Comparison of ENCODE assay signal across 17 cellular contexts in the genomic region with DNA sequence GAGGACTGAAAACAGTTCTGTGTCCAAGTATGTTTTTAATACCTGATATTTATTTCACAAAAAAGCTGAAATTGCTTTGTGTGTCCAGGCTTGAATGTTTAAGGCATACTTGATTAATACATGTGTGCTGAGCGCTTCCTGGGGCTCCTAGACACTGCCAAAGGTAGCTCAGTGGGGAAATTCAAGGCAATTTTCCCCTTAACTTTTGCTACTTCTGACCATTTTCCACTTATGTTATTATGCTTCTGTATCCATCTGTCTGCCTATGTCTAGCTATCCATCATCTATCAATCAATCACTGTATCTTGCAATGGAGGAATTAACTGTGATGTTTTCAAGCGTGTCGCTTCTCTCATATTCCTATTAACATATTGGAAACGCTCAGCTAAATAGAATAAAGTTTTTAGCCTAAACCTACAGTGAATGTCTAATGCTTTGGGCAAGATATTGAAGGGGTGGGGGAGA. TPM values are rescaled to one million over a fixed set of nuclear protein-coding genes. Genes with fewer than 3 reads are reported as not detected.
DNase-seq lines count a peak whose midpoint lies in the region; ATAC-seq and TF ChIP-seq lines count a peak whose summit lies in the region.
"Had no signal": no experiment of that assay in that cellular context is flagged by ENCODE, and none has a peak within 500 bp of the region (broad histone marks: within the 10 kb centered on the region; RNA-seq: fewer than 3 reads in every experiment).

No MANE protein-coding gene starts in this region.

- H3F3A ChIP-seq in neural cell (ENCODE audit: insufficient read depth, low read length, poor library complexity, severe bottlenecking), result peaks cover 5% of the 10 kb centered on the region

- no peaks in the 10 kb centered on the region for H3K36me3 ChIP-seq in neural cell (ENCODE audit: insufficient read depth, low read length)
- no peaks in the 10 kb centered on the region for H3K36me3 ChIP-seq in transverse colon
- H3K36me3 ChIP-seq: prostate gland had no signal

- H3K4me3 Mint-ChIP-seq in dendritic cell treated with granulocyte-macrophage colony-stimulating factor and Interleukin-4, amounts not matched to agents 40 ng/mL and 50 ng/mL, for 4 days, result no peak overlapping the region
- H3K4me3 Mint-ChIP-seq: memory B cell; T-helper 2 cell treated with Interferon-gamma antibody and Interleukin-4, amounts not matched to agents 5 μg/mL and 100 μg/mL, for 36 hours had no signal

- no peak for TF ChIP-seq RAD21 in neural cell (conservative IDR thresholded peaks at IDR 0.05)

- H3K27me3 ChIP-seq in neural cell (ENCODE audit: insufficient read depth, low read depth, low read length) (no peaks in the 10 kb centered on the region), transverse colon (no peaks in the 10 kb centered on the region)

- no peaks in the 10 kb centered on the region for H3K9me2 ChIP-seq in neural cell (ENCODE audit: insufficient read depth, low read length)

- no peak overlapping the region for H2AFZ ChIP-seq in neural cell (ENCODE audit: low read depth, low read length)

- H3K9me3 ChIP-seq in neural cell (ENCODE audit: low read length) (no peaks in the 10 kb centered on the region), transverse colon (no peaks in the 10 kb centered on the region)
- H3K9me3 ChIP-seq: prostate gland had no signal

- peak; percentile 90 for TF ChIP-seq EP300 in neural cell (conservative IDR thresholded peaks at IDR 0.05; ENCODE audit: poor library complexity, severe bottlenecking)
- TF ChIP-seq EP300 in transverse colon (IDR thresholded peaks at IDR 0.05; ENCODE audit: low read depth), result no peak

- no peaks in the 10 kb centered on the region for H4K20me1 ChIP-seq in neural cell (ENCODE audit: insufficient read depth)

- H3K27ac ChIP-seq in neural cell (ENCODE audit: low read length) (peak overlapping the region; percentile 11), transverse colon (peak overlapping the region; percentile 56 to 81 (median 72))
- H3K27ac ChIP-seq: 22Rv1 had no signal

- DNase-seq in NCI-H2227 treated with DMSO at 0.1 percent for 48 hours (lab: John Stamatoyannopoulos, UW), result peak; percentile 16
- DNase-seq in NCI-H2227 (lab: John Stamatoyannopoulos, UW; ENCODE audit: unreplicated experiment), result no peak
- DNase-seq in transverse colon, result no peak
- DNase-seq in GM13976 (ENCODE audit: low spot score), result no peak
- no peak for DNase-seq in pons (ENCODE audit: low spot score)
- DNase-seq in stimulated activated naive CD8-positive, alpha-beta T cell treated with anti-CD3 and anti-CD28 coated beads, Interleukin-15, Interleukin-2, amounts not matched to agents 100 U/mL and 50 U/mL, for 24 hours, result no peak
- DNase-seq: activated gamma-delta T cell; NCI-H1436; NCI-H526 treated with DMSO at 0.1 percent for 48 hours; stimulated activated naive CD4-positive, alpha-beta T cell treated with Interleukin-2 at 50 U/mL for 16 hours had no signal

- no peaks in the 10 kb centered on the region for H3K36me3 Mint-ChIP-seq in dendritic cell treated with granulocyte-macrophage colony-stimulating factor and Interleukin-4, amounts not matched to agents 40 ng/mL and 50 ng/mL, for 4 days (ENCODE audit: low read depth)
- H3K36me3 Mint-ChIP-seq: IgD-negative memory B cell, memory B cell had no signal

- intact Hi-C loops in dendritic cell treated with granulocyte-macrophage colony-stimulating factor and Interleukin-4, amounts not matched to agents 40 ng/mL and 50 ng/mL, for 4 days (cut with micrococcal nuclease), result no loop called here
- intact Hi-C loops in transverse colon (cut with DNase I; ENCODE audit: low total_unique reads), result no loop called here

- H3K4me3 ChIP-seq in neural cell (ENCODE audit: low read length) (peak overlapping the region; percentile 15), transverse colon (peak overlapping the region in 1 of 4 donors; percentile 21)
- H3K4me3 ChIP-seq: prostate gland had no signal

- peaks cover 38% of the 10 kb centered on the region for H3K4me1 Mint-ChIP-seq in dendritic cell treated with granulocyte-macrophage colony-stimulating factor and Interleukin-4, amounts not matched to agents 40 ng/mL and 50 ng/mL, for 4 days (ENCODE audit: low read depth)

- H3K27ac Mint-ChIP-seq in dendritic cell treated with granulocyte-macrophage colony-stimulating factor and Interleukin-4, amounts not matched to agents 40 ng/mL and 50 ng/mL, for 4 days, result peak overlapping the region; percentile 81
- H3K27ac Mint-ChIP-seq: memory B cell; T-helper 2 cell treated with Interferon-gamma antibody and Interleukin-4, amounts not matched to agents 5 μg/mL and 100 μg/mL, for 36 hours had no signal

- no peak for ATAC-seq in stimulated activated naive CD8-positive, alpha-beta T cell treated with anti-CD3 and anti-CD28 coated beads, Interleukin-15, Interleukin-2, amounts not matched to agents 100 U/mL and 50 U/mL, for 24 hours

- H3K27me3 Mint-ChIP-seq in dendritic cell treated with granulocyte-macrophage colony-stimulating factor and Interleukin-4, amounts not matched to agents 40 ng/mL and 50 ng/mL, for 4 days, result peaks cover 4% of the 10 kb centered on the region
- H3K27me3 Mint-ChIP-seq: IgD-negative memory B cell had no signal

- H3K79me2 ChIP-seq in neural cell (replicated peaks; ENCODE audit: insufficient read depth, low read length), result no peaks in the 10 kb centered on the region

- peaks cover 0 to 19% (median 4%) of the 10 kb centered on the region in 4 donors for H3K4me1 ChIP-seq in transverse colon
- H3K4me1 ChIP-seq: prostate gland had no signal

- in situ Hi-C loops in transverse colon (cut with MboI; ENCODE audit: low pct_ligation_motif_present in 1 of 4, low pct_unique_long_range_greater_than_20kb in 1 of 4, low sequenced_read_pairs in 3 of 4), result loop anchor here in 1 of 4 donors (25.0 kb wide), 1 partner anchor 288 kb away; no protein-coding TSS in a partner anchor
- in situ Hi-C loops in GM13976 (cut with MboI; ENCODE audit: low sequenced_read_pairs, unreplicated experiment), result no loop called here

- 94 to 100% methylated on average over 4 of the region's 4 CpGs for WGBS in transverse colon (ENCODE audit: low coverage in 1 of 2), 2 donors

- no peak for TF ChIP-seq POLR2A in transverse colon (IDR thresholded peaks at IDR 0.05)

- H3K9me3 Mint-ChIP-seq in dendritic cell treated with granulocyte-macrophage colony-stimulating factor and Interleukin-4, amounts not matched to agents 40 ng/mL and 50 ng/mL, for 4 days, result no peaks in the 10 kb centered on the region
- H3K9me3 Mint-ChIP-seq: IgD-negative memory B cell; memory B cell; T-helper 2 cell treated with Interferon-gamma antibody and Interleukin-4, amounts not matched to agents 5 μg/mL and 100 μg/mL, for 36 hours had no signal

- no peak overlapping the region for H3K9ac ChIP-seq in neural cell (ENCODE audit: low read length)

- H3K4me2 ChIP-seq in neural cell (ENCODE audit: low read length), result peak overlapping the region; percentile 10

- TF ChIP-seq CTCF in neural cell (IDR thresholded peaks at IDR 0.05; ENCODE audit: poor library complexity, severe bottlenecking) (no peak), transverse colon (IDR thresholded peaks at IDR 0.05) (no peak), GM13976 (IDR thresholded peaks at IDR 0.05; ENCODE audit: borderline replicate concordance, control extremely low read depth, extremely low read depth, insufficient read depth, missing control alignments) (no peak)

TF ChIP-seq in neural cell, 6 proteins besides CTCF, POLR2A, EP300 and RAD21:
- no peak for TF ChIP-seq TAF1 (IDR thresholded peaks at IDR 0.05; ENCODE audit: low read depth)
- TF ChIP-seq, protein P1, sequence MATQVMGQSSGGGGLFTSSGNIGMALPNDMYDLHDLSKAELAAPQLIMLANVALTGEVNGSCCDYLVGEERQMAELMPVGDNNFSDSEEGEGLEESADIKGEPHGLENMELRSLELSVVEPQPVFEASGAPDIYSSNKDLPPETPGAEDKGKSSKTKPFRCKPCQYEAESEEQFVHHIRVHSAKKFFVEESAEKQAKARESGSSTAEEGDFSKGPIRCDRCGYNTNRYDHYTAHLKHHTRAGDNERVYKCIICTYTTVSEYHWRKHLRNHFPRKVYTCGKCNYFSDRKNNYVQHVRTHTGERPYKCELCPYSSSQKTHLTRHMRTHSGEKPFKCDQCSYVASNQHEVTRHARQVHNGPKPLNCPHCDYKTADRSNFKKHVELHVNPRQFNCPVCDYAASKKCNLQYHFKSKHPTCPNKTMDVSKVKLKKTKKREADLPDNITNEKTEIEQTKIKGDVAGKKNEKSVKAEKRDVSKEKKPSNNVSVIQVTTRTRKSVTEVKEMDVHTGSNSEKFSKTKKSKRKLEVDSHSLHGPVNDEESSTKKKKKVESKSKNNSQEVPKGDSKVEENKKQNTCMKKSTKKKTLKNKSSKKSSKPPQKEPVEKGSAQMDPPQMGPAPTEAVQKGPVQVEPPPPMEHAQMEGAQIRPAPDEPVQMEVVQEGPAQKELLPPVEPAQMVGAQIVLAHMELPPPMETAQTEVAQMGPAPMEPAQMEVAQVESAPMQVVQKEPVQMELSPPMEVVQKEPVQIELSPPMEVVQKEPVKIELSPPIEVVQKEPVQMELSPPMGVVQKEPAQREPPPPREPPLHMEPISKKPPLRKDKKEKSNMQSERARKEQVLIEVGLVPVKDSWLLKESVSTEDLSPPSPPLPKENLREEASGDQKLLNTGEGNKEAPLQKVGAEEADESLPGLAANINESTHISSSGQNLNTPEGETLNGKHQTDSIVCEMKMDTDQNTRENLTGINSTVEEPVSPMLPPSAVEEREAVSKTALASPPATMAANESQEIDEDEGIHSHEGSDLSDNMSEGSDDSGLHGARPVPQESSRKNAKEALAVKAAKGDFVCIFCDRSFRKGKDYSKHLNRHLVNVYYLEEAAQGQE (IDR thresholded peaks at IDR 0.05; ENCODE audit: borderline replicate concordance), result no peak
- TF ChIP-seq SMC3 (conservative IDR thresholded peaks at IDR 0.05; ENCODE audit: poor library complexity), result no peak
- peak; percentile 70 for TF ChIP-seq POLR2AphosphoS5 (IDR thresholded peaks at IDR 0.05)
- no peak for TF ChIP-seq MXI1 (conservative IDR thresholded peaks at IDR 0.05; ENCODE audit: poor library complexity, severe bottlenecking)
- TF ChIP-seq EZH2 (IDR thresholded peaks at IDR 0.05; ENCODE audit: borderline replicate concordance, insufficient read depth, low read length, poor library complexity, severe bottlenecking), result no peak
TF ChIP-seq in neural cell: peak in this region for 1.

RNA-seq across cellular contexts. Expression of a gene that starts 34.6 kb away (rescaled TPM):
- polyA plus RNA-seq in neural cell, result 10.4 and 11.2 TPM in 2 replicates
- polyA minus RNA-seq in neural cell, result 35.3 and 35.5 TPM in 2 replicates
- total RNA-seq in transverse colon, result 100 to 1,000 TPM; 140 to 304 (median 291) TPM
